16 cellular contexts compared by ENCODE assay signal in the genomic region with DNA sequence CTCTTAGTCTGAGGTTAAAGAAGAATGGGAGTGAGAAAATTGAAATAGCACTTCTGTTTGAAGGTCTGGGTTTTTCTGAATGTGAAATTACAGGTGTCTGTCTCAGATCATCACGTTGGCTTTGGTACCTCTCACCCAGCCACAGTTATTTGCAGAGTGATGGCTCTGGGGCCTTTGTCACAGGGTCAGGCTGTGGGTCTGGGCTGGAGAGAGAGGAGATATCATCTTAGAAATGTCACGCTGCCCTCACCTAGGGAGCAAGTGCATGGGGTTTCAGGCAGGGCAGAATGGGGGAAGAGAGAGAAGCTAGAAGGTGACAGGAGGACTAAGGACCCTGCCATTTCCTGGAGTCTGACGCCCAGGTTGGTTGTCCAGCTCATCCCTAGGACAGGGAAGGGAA.
"Had no signal": no experiment of that assay in that cellular context is flagged by ENCODE, and none has a peak within 500 bp of the region (broad histone marks: within the 10 kb centered on the region; RNA-seq: fewer than 3 reads in every experiment).

No MANE protein-coding gene starts in this region.

- H3K36me3 ChIP-seq: MG63 had no signal

- H3K4me2 ChIP-seq: SK-N-SH had no signal

- DNase-seq: MG63, NCI-H1092, NCI-H1436, NCI-H187, NCI-H2029, NCI-H2171 treated with DMSO at 0.1 percent for 48 hours, NCI-H345, NCI-H446 treated with DMSO at 0.1 percent for 48 hours, NCI-H510A treated with DMSO at 0.1 percent for 48 hours, NCI-H526, SHP77, SK-N-SH, SW 1271 had no signal

- H3K27me3 ChIP-seq: MG63 had no signal

- H3K9ac ChIP-seq: SK-N-SH had no signal

- H3K27ac ChIP-seq: HL-60, RWPE1 had no signal

- H3K9me3 ChIP-seq: MG63, SK-N-SH had no signal

- H3K4me3 ChIP-seq: K562, MG63 had no signal

- ATAC-seq: K562 had no signal
